In the genomic region with DNA sequence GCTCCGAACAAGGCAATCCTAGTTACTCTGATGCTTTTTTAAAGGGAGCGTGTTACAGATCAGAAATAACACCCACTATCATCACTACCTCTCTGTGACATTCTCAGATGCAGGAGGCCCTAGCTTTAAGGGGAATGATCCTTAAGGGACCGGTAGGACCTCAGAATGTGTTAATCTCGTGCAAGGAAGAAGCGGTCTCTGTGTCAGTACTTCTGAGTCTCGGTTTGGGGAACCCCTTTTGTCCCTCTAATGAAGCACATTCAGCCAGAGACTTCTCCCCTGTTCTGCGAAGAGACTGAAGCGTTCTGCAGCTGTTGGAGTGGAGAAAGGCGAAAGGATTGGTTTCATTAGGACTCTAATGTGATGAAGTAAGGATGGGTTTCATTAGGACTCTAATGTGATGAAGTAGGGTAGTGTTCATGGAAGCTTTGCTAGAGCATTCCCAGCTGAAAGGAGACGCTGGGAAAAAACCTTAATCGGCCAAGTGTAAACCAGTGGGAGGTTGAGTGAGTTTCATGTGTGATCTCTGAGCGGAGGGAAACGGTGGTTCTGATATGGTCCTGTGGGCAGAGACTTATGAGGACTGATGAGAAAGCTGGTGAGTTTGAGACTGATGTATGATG, we compare ENCODE assay signal across 9 cellular contexts. TPM values are rescaled to one million over a fixed set of nuclear protein-coding genes. Genes with fewer than 3 reads are reported as not detected.
A peak's percentile ranks its signal among the peaks of the same experiment; 100 is the strongest.
DNase-seq lines count a peak whose midpoint lies in the region; ATAC-seq lines count a peak whose summit lies in the region.
"Had no signal": no experiment of that assay in that cellular context is flagged by ENCODE, and none has a peak within 500 bp of the region (broad histone marks: within the 10 kb centered on the region; RNA-seq: fewer than 3 reads in every experiment).

No MANE protein-coding gene starts in this region.

- CTCF ChIA-PET in naive thymus-derived CD4-positive, alpha-beta T cell (lab: Charles Lee): interaction anchor here (1.0 kb wide), 1 partner anchor 293 kb away, joined by 5 read pairs; no protein-coding TSS in a partner anchor

- peaks cover 3 to 14% of the 10 kb centered on the region in 2 donors for H3K27me3 ChIP-seq in naive thymus-derived CD4-positive, alpha-beta T cell (ENCODE audit: control insufficient read depth in 2 of 2, insufficient read depth in 2 of 2, low read length in 2 of 2)

- no peak overlapping the region for H3K27ac ChIP-seq in naive thymus-derived CD4-positive, alpha-beta T cell (ENCODE audit: low read depth, low read length)
- H3K27ac ChIP-seq: 22Rv1 had no signal

- ATAC-seq in HG02763 (IDR thresholded peaks at IDR 0.05; ENCODE audit: unreplicated experiment) (peak; percentile 37), esophagus mucosa (no peak)
- ATAC-seq in naive thymus-derived CD4-positive, alpha-beta T cell: no peak

- no peaks in the 10 kb centered on the region for H3K9me3 ChIP-seq in naive thymus-derived CD4-positive, alpha-beta T cell (ENCODE audit: control insufficient read depth in 2 of 3, low read length in 3 of 3)

- DNase-seq in DMS53 (lab: John Stamatoyannopoulos, UW) (peak; percentile 1), DMS53 treated with DMSO at 0.1 percent for 48 hours (lab: John Stamatoyannopoulos, UW; ENCODE audit: unreplicated experiment) (no peak), NCI-H1694 treated with DMSO at 0.1 percent for 48 hours (lab: John Stamatoyannopoulos, UW) (no peak), NCI-H2081 treated with DMSO at 0.1 percent for 48 hours (lab: John Stamatoyannopoulos, UW) (no peak)
- no peak for DNase-seq in activated T-helper 1 cell treated with anti-CD3 and anti-CD28 coated beads, Interleukin-12 subunit alpha, Interleukin-12 subunit beta, Interleukin-2, Interleukin-4 antibody, amounts not matched to agents 30 ng/mL and 10 ng/mL and 1 ng/mL, durations not matched to agents 14 hours and 24 hours and 36 hours (ENCODE audit: low spot score)
- DNase-seq in naive thymus-derived CD4-positive, alpha-beta T cell: peak in 1 of 9 donors; percentile 23

- no peaks in the 10 kb centered on the region for H3K9me3 Mint-ChIP-seq in activated T-helper 1 cell treated with anti-CD3 and anti-CD28 coated beads, Interleukin-12 subunit alpha, Interleukin-12 subunit beta, Interleukin-2, Interleukin-4 antibody, amounts not matched to agents 30 ng/mL and 10 ng/mL and 1 ng/mL, durations not matched to agents 14 hours and 24 hours and 36 hours
- peaks cover 0 to 3% (median 0%) of the 10 kb centered on the region in 11 donors for H3K9me3 Mint-ChIP-seq in naive thymus-derived CD4-positive, alpha-beta T cell

- H3K27ac Mint-ChIP-seq in activated T-helper 1 cell treated with anti-CD3 and anti-CD28 coated beads, Interleukin-12 subunit alpha, Interleukin-12 subunit beta, Interleukin-2, Interleukin-4 antibody, amounts not matched to agents 30 ng/mL and 10 ng/mL and 1 ng/mL, durations not matched to agents 14 hours and 24 hours and 36 hours: peak overlapping the region; percentile 69
- H3K27ac Mint-ChIP-seq in naive thymus-derived CD4-positive, alpha-beta T cell: no peak overlapping the region

- peaks cover 47% of the 10 kb centered on the region for H3K27me3 Mint-ChIP-seq in activated T-helper 1 cell treated with anti-CD3 and anti-CD28 coated beads, Interleukin-12 subunit alpha, Interleukin-12 subunit beta, Interleukin-2, Interleukin-4 antibody, amounts not matched to agents 30 ng/mL and 10 ng/mL and 1 ng/mL, durations not matched to agents 14 hours and 24 hours and 36 hours (ENCODE audit: insufficient read depth)
- H3K27me3 Mint-ChIP-seq in naive thymus-derived CD4-positive, alpha-beta T cell: peaks cover 70 to 80% (median 72%) of the 10 kb centered on the region in 5 donors

- POLR2A ChIA-PET in naive thymus-derived CD4-positive, alpha-beta T cell (lab: Charles Lee): no interaction called here

- no peak overlapping the region for H3K4me3 ChIP-seq in naive thymus-derived CD4-positive, alpha-beta T cell (ENCODE audit: low read length)

- peaks cover 21% of the 10 kb centered on the region for H3K36me3 Mint-ChIP-seq in activated T-helper 1 cell treated with anti-CD3 and anti-CD28 coated beads, Interleukin-12 subunit alpha, Interleukin-12 subunit beta, Interleukin-2, Interleukin-4 antibody, amounts not matched to agents 30 ng/mL and 10 ng/mL and 1 ng/mL, durations not matched to agents 14 hours and 24 hours and 36 hours (ENCODE audit: low read depth)
- H3K36me3 Mint-ChIP-seq in naive thymus-derived CD4-positive, alpha-beta T cell: no peaks in the 10 kb centered on the region

- peaks cover 0 to 6% of the 10 kb centered on the region in 2 donors for H3K4me1 ChIP-seq in naive thymus-derived CD4-positive, alpha-beta T cell (ENCODE audit: control insufficient read depth in 2 of 2, insufficient read depth in 2 of 2, low read length in 2 of 2)

- no peaks in the 10 kb centered on the region for H3K36me3 ChIP-seq in naive thymus-derived CD4-positive, alpha-beta T cell (ENCODE audit: control insufficient read depth in 2 of 3, insufficient read depth in 3 of 3, low read length in 3 of 3)

- peaks cover 27% of the 10 kb centered on the region for H3K4me1 Mint-ChIP-seq in activated T-helper 1 cell treated with anti-CD3 and anti-CD28 coated beads, Interleukin-12 subunit alpha, Interleukin-12 subunit beta, Interleukin-2, Interleukin-4 antibody, amounts not matched to agents 30 ng/mL and 10 ng/mL and 1 ng/mL, durations not matched to agents 14 hours and 24 hours and 36 hours (ENCODE audit: low read depth)
- peaks cover 5 to 25% (median 20%) of the 10 kb centered on the region in 7 donors for H3K4me1 Mint-ChIP-seq in naive thymus-derived CD4-positive, alpha-beta T cell

- intact Hi-C loops in activated T-helper 1 cell treated with anti-CD3 and anti-CD28 coated beads, Interleukin-12 subunit alpha, Interleukin-12 subunit beta, Interleukin-2, Interleukin-4 antibody, amounts not matched to agents 30 ng/mL and 10 ng/mL and 1 ng/mL, durations not matched to agents 14 hours and 24 hours and 36 hours (cut with micrococcal nuclease): loop anchor here (1.0 to 5.0 kb wide), 5 partner anchors 74 to 241 kb away; a partner anchor contains a TSS
- intact Hi-C loops in naive thymus-derived CD4-positive, alpha-beta T cell (cut with micrococcal nuclease): loop anchor here (5.0 to 10.0 kb wide), 3 partner anchors 122 to 321 kb away; no protein-coding TSS in a partner anchor

- peak overlapping the region; percentile 83 for H3K4me3 Mint-ChIP-seq in activated T-helper 1 cell treated with anti-CD3 and anti-CD28 coated beads, Interleukin-12 subunit alpha, Interleukin-12 subunit beta, Interleukin-2, Interleukin-4 antibody, amounts not matched to agents 30 ng/mL and 10 ng/mL and 1 ng/mL, durations not matched to agents 14 hours and 24 hours and 36 hours
- peak overlapping the region; percentile 59 to 95 (median 80) for H3K4me3 Mint-ChIP-seq in naive thymus-derived CD4-positive, alpha-beta T cell

RNA-seq across cellular contexts. Expression of a gene that starts 1.6 kb away (rescaled TPM):
- 77.4 and 78.5 TPM in 2 replicates for total RNA-seq in activated T-helper 1 cell treated with anti-CD3 and anti-CD28 coated beads, Interleukin-12 subunit alpha, Interleukin-12 subunit beta, Interleukin-2, Interleukin-4 antibody, amounts not matched to agents 30 ng/mL and 10 ng/mL and 1 ng/mL, durations not matched to agents 14 hours and 24 hours and 36 hours
- 1 to 10 TPM in 3 of 5 experiments, under 1 TPM in 2; 0.22 to 4.2 (median 1.5) TPM for total RNA-seq in naive thymus-derived CD4-positive, alpha-beta T cell
- under 1 TPM; 0.08 to 0.54 TPM for polyA plus RNA-seq in naive thymus-derived CD4-positive, alpha-beta T cell
- total RNA-seq in esophagus mucosa: 1.3 TPM

Comparison
In these comparisons a context has a peak if more than half of its experiments do, and no peak if none do; other contexts are left out.
1. RNA of a gene that starts 1.6 kb away (total RNA-seq): 77.4 to 78.5 TPM in activated T-helper 1 cell treated with anti-CD3 and anti-CD28 coated beads, Interleukin-12 subunit alpha, Interleukin-12 subunit beta, Interleukin-2, Interleukin-4 antibody, amounts not matched to agents 30 ng/mL and 10 ng/mL and 1 ng/mL, durations not matched to agents 14 hours and 24 hours and 36 hours; 0.22 to 4.2 TPM in naive thymus-derived CD4-positive, alpha-beta T cell and 1.3 TPM in esophagus mucosa (single experiment); every median in the first group is over 10 times any median in the second.